Comparison of ENCODE assay signal across 16 cellular contexts in genomic region chr5:150607105-150607504, GRCh38. TPM values are rescaled to one million over a fixed set of nuclear protein-coding genes. Genes with fewer than 3 reads are reported as not detected.
DNase-seq lines count a peak whose midpoint lies in the region; ATAC-seq and TF ChIP-seq lines count a peak whose summit lies in the region.
"Had no signal": no experiment of that assay in that cellular context is flagged by ENCODE, and none has a peak within 500 bp of the region (broad histone marks: within the 10 kb centered on the region; RNA-seq: fewer than 3 reads in every experiment).

No MANE protein-coding gene starts in this region.

- no peaks in the 10 kb centered on the region for H3K36me3 ChIP-seq in right atrium auricular region
- H3K36me3 ChIP-seq in skeletal muscle tissue (ENCODE audit: control insufficient read depth in 3 of 3, insufficient read depth in 3 of 3, low read length in 3 of 3), result no peaks in the 10 kb centered on the region
- H3K36me3 ChIP-seq: BE2C had no signal

- H3K4me1 ChIP-seq in right atrium auricular region, result peaks cover 0 to 77% of the 10 kb centered on the region in 2 donors
- H3K4me1 ChIP-seq in skeletal muscle tissue (ENCODE audit: control insufficient read depth in 3 of 3, insufficient read depth in 3 of 3, low read length in 3 of 3), result peaks cover 53 to 94% (median 87%) of the 10 kb centered on the region in 3 donors

- H3K4me1 Mint-ChIP-seq in type B pancreatic cell (ENCODE audit: unreplicated experiment), result peaks cover 41% of the 10 kb centered on the region
- H3K4me1 Mint-ChIP-seq: CD8-positive, alpha-beta memory T cell had no signal

- intact Hi-C loops in Right ventricle myocardium superior (cut with DNase I), result no loop called here

- DNase-seq in right atrium auricular region (ENCODE audit: low spot score), result no peak
- no peak for DNase-seq in Right ventricle myocardium superior
- no peak for DNase-seq in coronary artery (ENCODE audit: low spot score)
- DNase-seq in type B pancreatic cell (ENCODE audit: extremely low spot score, unreplicated experiment), result no peak
- DNase-seq: BE2C, Caco-2, DMS53, GF-D8, H7, IMR-90 had no signal

- H3K4me3 Mint-ChIP-seq in type B pancreatic cell, result no peak overlapping the region
- H3K4me3 Mint-ChIP-seq: CD8-positive, alpha-beta memory T cell; GM23338 had no signal

- no peak overlapping the region for H3K4me3 ChIP-seq in right atrium auricular region
- H3K4me3 ChIP-seq in coronary artery, result no peak overlapping the region
- no peak overlapping the region for H3K4me3 ChIP-seq in skeletal muscle tissue (ENCODE audit: low read length in 3 of 3)
- H3K4me3 ChIP-seq: GM23338 had no signal

- H3K27me3 Mint-ChIP-seq in type B pancreatic cell, result peaks cover 2% of the 10 kb centered on the region

- TF ChIP-seq CTCF in right atrium auricular region (IDR thresholded peaks at IDR 0.05), result no peak
- no peak for TF ChIP-seq CTCF in coronary artery (IDR thresholded peaks at IDR 0.05)
- no peak for TF ChIP-seq CTCF in type B pancreatic cell (conservative IDR thresholded peaks at IDR 0.05)

- no peaks in the 10 kb centered on the region for H3K9me3 Mint-ChIP-seq in type B pancreatic cell
- H3K9me3 Mint-ChIP-seq: CD8-positive, alpha-beta memory T cell; GM23338 had no signal

- no peaks in the 10 kb centered on the region for H3K27me3 ChIP-seq in right atrium auricular region
- no peaks in the 10 kb centered on the region for H3K27me3 ChIP-seq in skeletal muscle tissue (ENCODE audit: control insufficient read depth in 3 of 3, insufficient read depth in 3 of 3, low read length in 3 of 3)
- H3K27me3 ChIP-seq: BE2C had no signal

- no peak for ATAC-seq in Right ventricle myocardium superior (ENCODE audit: poor library complexity)
- no peak for ATAC-seq in activated CD4-positive, CD25-positive, alpha-beta regulatory T cell treated with anti-CD3 and anti-CD28 coated beads, Interleukin-2, amount 50 U/mL, for 24 hours
- no peak for ATAC-seq in HG03175 (IDR thresholded peaks at IDR 0.05; ENCODE audit: unreplicated experiment)

- H3K27ac Mint-ChIP-seq in type B pancreatic cell, result no peak overlapping the region
- H3K27ac Mint-ChIP-seq: GM23338 had no signal

- H3K9me3 ChIP-seq in right atrium auricular region, result no peaks in the 10 kb centered on the region
- H3K9me3 ChIP-seq in skeletal muscle tissue (ENCODE audit: control insufficient read depth in 3 of 3, low read length in 3 of 3), result no peaks in the 10 kb centered on the region
- H3K9me3 ChIP-seq: BE2C, Caco-2 had no signal

- no peaks in the 10 kb centered on the region for H3K36me3 Mint-ChIP-seq in type B pancreatic cell
- H3K36me3 Mint-ChIP-seq: CD8-positive, alpha-beta memory T cell had no signal

- H3K27ac ChIP-seq in right atrium auricular region, result peak overlapping the region; percentile 80 to 99
- H3K27ac ChIP-seq in coronary artery, result peak overlapping the region; percentile 84 to 88
- peak overlapping the region; percentile 57 for H3K27ac ChIP-seq in skeletal muscle tissue (ENCODE audit: low read depth, low read length)

- peak overlapping the region in 1 of 3 donors; percentile 36 for H3K9ac ChIP-seq in skeletal muscle tissue (ENCODE audit: low read depth in 1 of 3, low read length in 3 of 3)

RNA-seq across cellular contexts. Expression of gene SYNPO, which starts 33.4 kb away (rescaled TPM):
- total RNA-seq in right atrium auricular region, result 100 to 1,000 TPM; 369 to 413 TPM
- 645 TPM for total RNA-seq in Right ventricle myocardium superior
- 6.3 TPM for total RNA-seq in skeletal muscle tissue
- 2.8 and 24.5 TPM in 2 replicates for total RNA-seq in type B pancreatic cell (ENCODE audit: low replicate concordance)

RNA-seq across cellular contexts. Expression of gene MYOZ3, which starts 53.9 kb away (rescaled TPM):
- total RNA-seq in right atrium auricular region (1 to 10 TPM; 2.0 to 3.5 TPM), Right ventricle myocardium superior (4.0 TPM), skeletal muscle tissue (4.7 TPM), type B pancreatic cell (ENCODE audit: low replicate concordance) (0.17 and 6.1 TPM in 2 replicates)
- total RNA-seq: Caco-2; CD8-positive, alpha-beta memory T cell; HT-29 had no signal

Comparison
In these comparisons a context has a peak if more than half of its experiments do, and no peak if none do; other contexts are left out.
1. RNA of gene SYNPO, which starts 33.4 kb away (total RNA-seq): 645 TPM in Right ventricle myocardium superior (single experiment) and 369 to 413 TPM in right atrium auricular region; 2.8 to 24.5 TPM in type B pancreatic cell and 6.3 TPM in skeletal muscle tissue (single experiment); every median in the first group is over 10 times any median in the second.
2. Peak in every context shown above with its lines, with median percentiles within 50 percentile points of each other: H3K27ac ChIP-seq.